ENCODE assay signal across 14 cellular contexts in genomic region chr10:63684257-63684936, GRCh38.
A peak's percentile ranks its signal among the peaks of the same experiment; 100 is the strongest.
DNase-seq lines count a peak whose midpoint lies in the region; ATAC-seq, FAIRE-seq and TF ChIP-seq lines count a peak whose summit lies in the region.
"Had no signal": no experiment of that assay in that cellular context is flagged by ENCODE, and none has a peak within 500 bp of the region (broad histone marks: within the 10 kb centered on the region; RNA-seq: fewer than 3 reads in every experiment).

No MANE protein-coding gene starts in this region.

- no peak overlapping the region for H3K4me2 ChIP-seq in A549
- H3K4me2 ChIP-seq: BLaER1 treated with 17β-estradiol and CSF1 and Interleukin-3, amounts not matched to agents 10 nM and 100 nM had no signal

- CTCF ChIA-PET in A549 (lab: Yijun Ruan, JAX), result interaction anchor here (1.0 to 1.7 kb wide), 4 partner anchors 16 to 527 kb away, joined by 3 to 4 read pairs (median 3); no protein-coding TSS in a partner anchor
- CTCF ChIA-PET in WTC11 (lab: Charles Lee), result interaction anchor here (0.5 to 0.6 kb wide), 2 partner anchors 17 to 403 kb away, joined by 3 to 4 read pairs; no protein-coding TSS in a partner anchor

- H3K27ac Mint-ChIP-seq in WTC11, result no peak overlapping the region
- H3K27ac Mint-ChIP-seq: CD4-positive, CD25-positive, alpha-beta regulatory T cell had no signal

- no peak for TF ChIP-seq EP300 in A549 (IDR thresholded peaks at IDR 0.05)

- H3K4me3 ChIP-seq in A549, result no peak overlapping the region
- H3K4me3 ChIP-seq: BLaER1 treated with 17β-estradiol and CSF1 and Interleukin-3, amounts not matched to agents 10 nM and 100 nM had no signal

- no peak for ATAC-seq in A549
- peak; percentile 85 for ATAC-seq in WTC11

- POLR2A ChIA-PET in A549 (lab: Yijun Ruan, JAX) (no interaction called here), WTC11 (lab: Charles Lee) (no interaction called here)

- TF ChIP-seq RAD21 in A549 (conservative IDR thresholded peaks at IDR 0.05 in 1 of 2, IDR thresholded peaks at IDR 0.05 in 1 of 2), result no peak

- no peak for FAIRE-seq in A549 (lab: Jason Lieb, UNC)

- TF ChIP-seq CTCF in A549 (IDR thresholded peaks at IDR 0.05) (no peak), WTC11 (IDR thresholded peaks at IDR 0.05) (no peak)

- peaks cover 35% of the 10 kb centered on the region for H3K4me1 Mint-ChIP-seq in WTC11

- TF ChIP-seq POLR2A in A549 (IDR thresholded peaks at IDR 0.05; ENCODE audit: low read length), result no peak

- H3K4me3 Mint-ChIP-seq in WTC11, result no peak overlapping the region
- H3K4me3 Mint-ChIP-seq: CD4-positive, CD25-positive, alpha-beta regulatory T cell had no signal

- no peaks in the 10 kb centered on the region for H3K36me3 Mint-ChIP-seq in WTC11
- H3K36me3 Mint-ChIP-seq: CD4-positive, CD25-positive, alpha-beta regulatory T cell had no signal

- DNase-seq in NCI-H2107 treated with DMSO at 0.1 percent for 48 hours (lab: John Stamatoyannopoulos, UW; ENCODE audit: unreplicated experiment), result peak; percentile 43
- no peak for DNase-seq in NCI-H2107 (lab: John Stamatoyannopoulos, UW)
- no peak for DNase-seq in A549 (ENCODE audit: low read depth in 1 of 2, low spot score in 1 of 2)
- DNase-seq in NCI-H146 treated with DMSO at 0.1 percent for 48 hours (lab: John Stamatoyannopoulos, UW; ENCODE audit: unreplicated experiment), result peak; percentile 74
- no peak for DNase-seq in WTC11 (ENCODE audit: low spot score)
- no peak for DNase-seq in OCI-M1 (lab: John Stamatoyannopoulos, UW)
- no peak for DNase-seq in NAMALWA (ENCODE audit: low spot score)
- DNase-seq: ACHN; CD4-positive, CD25-positive, alpha-beta regulatory T cell; DMS53; GF-D8; HCEC 1CT had no signal

- no peaks in the 10 kb centered on the region; the same call in 1 of the 2 replicates for H3K27me3 Mint-ChIP-seq in WTC11 (ENCODE audit: low read depth)
- H3K27me3 Mint-ChIP-seq: CD4-positive, CD25-positive, alpha-beta regulatory T cell had no signal

- 83% methylated on average over 6 of the region's 6 CpGs for WGBS in A549 (ENCODE audit: missing lambda C conversion rate)

- H3K9me3 Mint-ChIP-seq in WTC11, result peaks cover 10% of the 10 kb centered on the region

- H3K4me1 ChIP-seq in A549, result no peaks in the 10 kb centered on the region
- H3K4me1 ChIP-seq: BLaER1 treated with 17β-estradiol and CSF1 and Interleukin-3, amounts not matched to agents 10 nM and 100 nM had no signal

- no peaks in the 10 kb centered on the region for H3K9me3 ChIP-seq in A549
- H3K9me3 ChIP-seq: BLaER1 treated with 17β-estradiol and CSF1 and Interleukin-3, amounts not matched to agents 10 nM and 100 nM had no signal

- H3K27ac ChIP-seq in A549, result no peak overlapping the region
- H3K27ac ChIP-seq: 22Rv1; BLaER1 treated with 17β-estradiol and CSF1 and Interleukin-3, amounts not matched to agents 10 nM and 100 nM had no signal

TF ChIP-seq in A549, 52 proteins besides CTCF, POLR2A, EP300 and RAD21:
- TF ChIP-seq BHLHE40 (IDR thresholded peaks at IDR 0.05; ENCODE audit: low read depth, low read length), result no peak
- TF ChIP-seq GATA3 (IDR thresholded peaks at IDR 0.05; ENCODE audit: borderline replicate concordance), result no peak
- peak; percentile 31; the same call in 1 of the 2 replicates for TF ChIP-seq ZC3H11A (IDR thresholded peaks at IDR 0.05)
- no peak for TF ChIP-seq HES2 (IDR thresholded peaks at IDR 0.05)
TF ChIP-seq in A549: peak in this region for 1.

TF ChIP-seq in WTC11, 78 proteins besides CTCF, POLR2A, EP300 and RAD21:
- TF ChIP-seq RELA (CRISPR knock-in tag; IDR thresholded peaks at IDR 0.05; ENCODE audit: borderline replicate concordance), result no peak
- no peak for TF ChIP-seq GTF2I (CRISPR knock-in tag; conservative IDR thresholded peaks at IDR 0.05)
- no peak for TF ChIP-seq RORB (CRISPR knock-in tag; IDR thresholded peaks at IDR 0.05)
- TF ChIP-seq, protein P1, sequence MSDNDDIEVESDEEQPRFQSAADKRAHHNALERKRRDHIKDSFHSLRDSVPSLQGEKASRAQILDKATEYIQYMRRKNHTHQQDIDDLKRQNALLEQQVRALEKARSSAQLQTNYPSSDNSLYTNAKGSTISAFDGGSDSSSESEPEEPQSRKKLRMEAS (CRISPR knock-in tag; IDR thresholded peaks at IDR 0.05), result no peak
- TF ChIP-seq FOXK1 (CRISPR knock-in tag; IDR thresholded peaks at IDR 0.05), result no peak
- TF ChIP-seq AFF4 (CRISPR knock-in tag; IDR thresholded peaks at IDR 0.05; ENCODE audit: borderline replicate concordance), result no peak
- TF ChIP-seq TCF7 (CRISPR knock-in tag; IDR thresholded peaks at IDR 0.05; ENCODE audit: low read depth), result no peak
- TF ChIP-seq TEAD4 (CRISPR knock-in tag; IDR thresholded peaks at IDR 0.05), result no peak
- no peak for TF ChIP-seq IRF2 (CRISPR knock-in tag; IDR thresholded peaks at IDR 0.05; ENCODE audit: borderline replicate concordance, low read depth)
- TF ChIP-seq USF1 (CRISPR knock-in tag; IDR thresholded peaks at IDR 0.05), result no peak
- no peak for TF ChIP-seq PRRX2 (CRISPR knock-in tag; IDR thresholded peaks at IDR 0.05)

Comparison
In these comparisons a context has a peak if more than half of its experiments do, and no peak if none do; other contexts are left out.
1. DNase-seq: peak in NCI-H2107 treated with DMSO at 0.1 percent for 48 hours (single experiment) and NCI-H146 treated with DMSO at 0.1 percent for 48 hours (single experiment); none in NCI-H2107 (single experiment), A549 (0 of 2), WTC11 (single experiment), OCI-M1 (single experiment) and NAMALWA (single experiment).